9 cellular contexts compared by ENCODE assay signal in the genomic region with DNA sequence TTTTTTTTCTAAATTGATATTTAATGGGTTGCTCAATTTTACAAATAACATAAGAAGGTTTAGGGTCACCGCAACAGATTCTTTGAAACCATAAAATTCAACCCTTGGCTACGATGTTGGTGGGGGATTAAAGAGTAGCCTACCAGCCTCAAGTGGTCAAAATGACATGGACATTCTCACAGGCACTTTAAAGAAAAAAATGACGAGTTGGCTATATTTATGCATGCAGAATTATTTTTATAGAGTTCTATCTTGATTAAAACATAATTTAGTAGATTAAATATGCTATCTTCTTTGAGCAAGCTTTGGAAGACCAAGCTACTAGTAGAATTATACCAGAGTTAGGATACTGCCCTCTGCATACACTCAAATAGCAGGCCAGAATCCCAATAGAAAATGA.
"Had no signal": no experiment of that assay in that cellular context is flagged by ENCODE, and none has a peak within 500 bp of the region (broad histone marks: within the 10 kb centered on the region; RNA-seq: fewer than 3 reads in every experiment).

No MANE protein-coding gene starts in this region.

- H3K9ac ChIP-seq: KMS-11 had no signal

- H3K9me3 Mint-ChIP-seq: GM23338, HFFc6 had no signal

- H3K4me3 ChIP-seq: GM23338, HAP-1 had no signal

- H3K27ac ChIP-seq: HL-60, KMS-11 had no signal

- H2AFZ ChIP-seq: GM23338 had no signal

- ATAC-seq: GM23338, HCT116 had no signal

- H3K36me3 ChIP-seq: HAP-1 had no signal

- H3K27me3 Mint-ChIP-seq: IgD-negative memory B cell had no signal

- H3K4me2 ChIP-seq: GM23338, KMS-11 had no signal

- DNase-seq: H7, HFFc6, KBM-7 had no signal

- H3K9me3 ChIP-seq: HAP-1 had no signal

- H3K4me3 Mint-ChIP-seq: GM23338, HFFc6, IgD-negative memory B cell had no signal

- H3K27ac Mint-ChIP-seq: GM23338, HFFc6, IgD-negative memory B cell had no signal
